2 cellular contexts compared by ENCODE assay signal in the genomic region with DNA sequence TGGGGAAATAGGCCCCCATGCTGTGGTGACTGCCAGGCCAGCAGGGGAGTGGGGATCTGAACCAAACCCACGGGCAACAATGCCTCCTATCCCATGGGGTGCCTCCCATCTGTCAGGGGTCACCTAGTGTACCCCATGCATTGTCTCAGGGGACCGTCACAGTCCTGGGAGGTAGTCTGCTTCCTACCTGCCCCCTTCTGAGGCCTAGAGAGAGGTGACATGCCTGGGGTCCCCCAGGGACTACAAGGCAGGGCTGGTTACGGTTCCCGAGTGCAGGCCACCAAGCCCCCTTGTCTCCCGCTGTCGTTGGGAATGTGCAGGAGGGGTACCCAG.
TF ChIP-seq lines count a peak whose summit lies in the region.

No MANE protein-coding gene starts in this region.

TF ChIP-seq in liver, 16 proteins besides CTCF, POLR2A, EP300 and RAD21:
- no peak for TF ChIP-seq SP1 (IDR thresholded peaks at IDR 0.05)
- no peak for TF ChIP-seq JUND (IDR thresholded peaks at IDR 0.05)
- no peak for TF ChIP-seq TAF1 (conservative IDR thresholded peaks at IDR 0.05)
- no peak for TF ChIP-seq FOXA1 (IDR thresholded peaks at IDR 0.05)
- TF ChIP-seq NR2F2 (IDR thresholded peaks at IDR 0.05), result no peak
- TF ChIP-seq HNF4G (IDR thresholded peaks at IDR 0.05), result no peak
- no peak for TF ChIP-seq FOXA2 (IDR thresholded peaks at IDR 0.05)
- TF ChIP-seq GABPA (IDR thresholded peaks at IDR 0.05 in 1 of 2, conservative IDR thresholded peaks at IDR 0.05 in 1 of 2), result no peak
- TF ChIP-seq, protein P1, sequence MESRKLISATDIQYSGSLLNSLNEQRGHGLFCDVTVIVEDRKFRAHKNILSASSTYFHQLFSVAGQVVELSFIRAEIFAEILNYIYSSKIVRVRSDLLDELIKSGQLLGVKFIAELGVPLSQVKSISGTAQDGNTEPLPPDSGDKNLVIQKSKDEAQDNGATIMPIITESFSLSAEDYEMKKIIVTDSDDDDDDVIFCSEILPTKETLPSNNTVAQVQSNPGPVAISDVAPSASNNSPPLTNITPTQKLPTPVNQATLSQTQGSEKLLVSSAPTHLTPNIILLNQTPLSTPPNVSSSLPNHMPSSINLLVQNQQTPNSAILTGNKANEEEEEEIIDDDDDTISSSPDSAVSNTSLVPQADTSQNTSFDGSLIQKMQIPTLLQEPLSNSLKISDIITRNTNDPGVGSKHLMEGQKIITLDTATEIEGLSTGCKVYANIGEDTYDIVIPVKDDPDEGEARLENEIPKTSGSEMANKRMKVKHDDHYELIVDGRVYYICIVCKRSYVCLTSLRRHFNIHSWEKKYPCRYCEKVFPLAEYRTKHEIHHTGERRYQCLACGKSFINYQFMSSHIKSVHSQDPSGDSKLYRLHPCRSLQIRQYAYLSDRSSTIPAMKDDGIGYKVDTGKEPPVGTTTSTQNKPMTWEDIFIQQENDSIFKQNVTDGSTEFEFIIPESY (IDR thresholded peaks at IDR 0.05), result no peak
- no peak for TF ChIP-seq RXRA (IDR thresholded peaks at IDR 0.05)
- TF ChIP-seq, protein P2, sequence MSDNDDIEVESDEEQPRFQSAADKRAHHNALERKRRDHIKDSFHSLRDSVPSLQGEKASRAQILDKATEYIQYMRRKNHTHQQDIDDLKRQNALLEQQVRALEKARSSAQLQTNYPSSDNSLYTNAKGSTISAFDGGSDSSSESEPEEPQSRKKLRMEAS (IDR thresholded peaks at IDR 0.05), result no peak
- no peak for TF ChIP-seq HNF4A (conservative IDR thresholded peaks at IDR 0.05)
- no peak for TF ChIP-seq EGR1 (IDR thresholded peaks at IDR 0.05; ENCODE audit: low read depth in 2 of 2)
- no peak for TF ChIP-seq YY1 (IDR thresholded peaks at IDR 0.05)

TF ChIP-seq in HepG2, 621 proteins besides CTCF, POLR2A, EP300 and RAD21:
- TF ChIP-seq ZNF180 (CRISPR knock-in tag; IDR thresholded peaks at IDR 0.05; ENCODE audit: borderline replicate concordance, low read depth), result no peak
- TF ChIP-seq, protein P3, sequence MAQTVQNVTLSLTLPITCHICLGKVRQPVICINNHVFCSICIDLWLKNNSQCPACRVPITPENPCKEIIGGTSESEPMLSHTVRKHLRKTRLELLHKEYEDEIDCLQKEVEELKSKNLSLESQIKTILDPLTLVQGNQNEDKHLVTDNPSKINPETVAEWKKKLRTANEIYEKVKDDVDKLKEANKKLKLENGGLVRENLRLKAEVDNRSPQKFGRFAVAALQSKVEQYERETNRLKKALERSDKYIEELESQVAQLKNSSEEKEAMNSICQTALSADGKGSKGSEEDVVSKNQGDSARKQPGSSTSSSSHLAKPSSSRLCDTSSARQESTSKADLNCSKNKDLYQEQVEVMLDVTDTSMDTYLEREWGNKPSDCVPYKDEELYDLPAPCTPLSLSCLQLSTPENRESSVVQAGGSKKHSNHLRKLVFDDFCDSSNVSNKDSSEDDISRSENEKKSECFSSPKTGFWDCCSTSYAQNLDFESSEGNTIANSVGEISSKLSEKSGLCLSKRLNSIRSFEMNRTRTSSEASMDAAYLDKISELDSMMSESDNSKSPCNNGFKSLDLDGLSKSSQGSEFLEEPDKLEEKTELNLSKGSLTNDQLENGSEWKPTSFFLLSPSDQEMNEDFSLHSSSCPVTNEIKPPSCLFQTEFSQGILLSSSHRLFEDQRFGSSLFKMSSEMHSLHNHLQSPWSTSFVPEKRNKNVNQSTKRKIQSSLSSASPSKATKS (CRISPR knock-in tag; IDR thresholded peaks at IDR 0.05), result no peak
- no peak for TF ChIP-seq ZNF263 (CRISPR knock-in tag; IDR thresholded peaks at IDR 0.05)
- TF ChIP-seq ZZZ3 (CRISPR knock-in tag; IDR thresholded peaks at IDR 0.05; ENCODE audit: borderline replicate concordance), result no peak
- no peak for TF ChIP-seq KDM1A (CRISPR knock-in tag; IDR thresholded peaks at IDR 0.05)
- TF ChIP-seq IRX3 (CRISPR knock-in tag; IDR thresholded peaks at IDR 0.05; ENCODE audit: borderline replicate concordance, low read depth), result no peak
- no peak for TF ChIP-seq ZNF644 (CRISPR knock-in tag; IDR thresholded peaks at IDR 0.05; ENCODE audit: low read depth)
- TF ChIP-seq SOX6 (IDR thresholded peaks at IDR 0.05), result no peak
- no peak for TF ChIP-seq SOX6 (CRISPR knock-in tag; IDR thresholded peaks at IDR 0.05)
- no peak for TF ChIP-seq CBX1 (IDR thresholded peaks at IDR 0.05; ENCODE audit: low read depth)
- no peak for TF ChIP-seq POLR2AphosphoS2 (IDR thresholded peaks at IDR 0.05; ENCODE audit: low read depth, low read length)
- TF ChIP-seq, protein P4, sequence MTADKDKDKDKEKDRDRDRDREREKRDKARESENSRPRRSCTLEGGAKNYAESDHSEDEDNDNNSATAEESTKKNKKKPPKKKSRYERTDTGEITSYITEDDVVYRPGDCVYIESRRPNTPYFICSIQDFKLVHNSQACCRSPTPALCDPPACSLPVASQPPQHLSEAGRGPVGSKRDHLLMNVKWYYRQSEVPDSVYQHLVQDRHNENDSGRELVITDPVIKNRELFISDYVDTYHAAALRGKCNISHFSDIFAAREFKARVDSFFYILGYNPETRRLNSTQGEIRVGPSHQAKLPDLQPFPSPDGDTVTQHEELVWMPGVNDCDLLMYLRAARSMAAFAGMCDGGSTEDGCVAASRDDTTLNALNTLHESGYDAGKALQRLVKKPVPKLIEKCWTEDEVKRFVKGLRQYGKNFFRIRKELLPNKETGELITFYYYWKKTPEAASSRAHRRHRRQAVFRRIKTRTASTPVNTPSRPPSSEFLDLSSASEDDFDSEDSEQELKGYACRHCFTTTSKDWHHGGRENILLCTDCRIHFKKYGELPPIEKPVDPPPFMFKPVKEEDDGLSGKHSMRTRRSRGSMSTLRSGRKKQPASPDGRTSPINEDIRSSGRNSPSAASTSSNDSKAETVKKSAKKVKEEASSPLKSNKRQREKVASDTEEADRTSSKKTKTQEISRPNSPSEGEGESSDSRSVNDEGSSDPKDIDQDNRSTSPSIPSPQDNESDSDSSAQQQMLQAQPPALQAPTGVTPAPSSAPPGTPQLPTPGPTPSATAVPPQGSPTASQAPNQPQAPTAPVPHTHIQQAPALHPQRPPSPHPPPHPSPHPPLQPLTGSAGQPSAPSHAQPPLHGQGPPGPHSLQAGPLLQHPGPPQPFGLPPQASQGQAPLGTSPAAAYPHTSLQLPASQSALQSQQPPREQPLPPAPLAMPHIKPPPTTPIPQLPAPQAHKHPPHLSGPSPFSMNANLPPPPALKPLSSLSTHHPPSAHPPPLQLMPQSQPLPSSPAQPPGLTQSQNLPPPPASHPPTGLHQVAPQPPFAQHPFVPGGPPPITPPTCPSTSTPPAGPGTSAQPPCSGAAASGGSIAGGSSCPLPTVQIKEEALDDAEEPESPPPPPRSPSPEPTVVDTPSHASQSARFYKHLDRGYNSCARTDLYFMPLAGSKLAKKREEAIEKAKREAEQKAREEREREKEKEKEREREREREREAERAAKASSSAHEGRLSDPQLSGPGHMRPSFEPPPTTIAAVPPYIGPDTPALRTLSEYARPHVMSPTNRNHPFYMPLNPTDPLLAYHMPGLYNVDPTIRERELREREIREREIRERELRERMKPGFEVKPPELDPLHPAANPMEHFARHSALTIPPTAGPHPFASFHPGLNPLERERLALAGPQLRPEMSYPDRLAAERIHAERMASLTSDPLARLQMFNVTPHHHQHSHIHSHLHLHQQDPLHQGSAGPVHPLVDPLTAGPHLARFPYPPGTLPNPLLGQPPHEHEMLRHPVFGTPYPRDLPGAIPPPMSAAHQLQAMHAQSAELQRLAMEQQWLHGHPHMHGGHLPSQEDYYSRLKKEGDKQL (CRISPR knock-in tag; IDR thresholded peaks at IDR 0.05; ENCODE audit: low read depth), result no peak
- no peak for TF ChIP-seq SALL1 (CRISPR knock-in tag; IDR thresholded peaks at IDR 0.05)
- no peak for TF ChIP-seq MTF1 (CRISPR knock-in tag; IDR thresholded peaks at IDR 0.05)
- TF ChIP-seq, protein P5, sequence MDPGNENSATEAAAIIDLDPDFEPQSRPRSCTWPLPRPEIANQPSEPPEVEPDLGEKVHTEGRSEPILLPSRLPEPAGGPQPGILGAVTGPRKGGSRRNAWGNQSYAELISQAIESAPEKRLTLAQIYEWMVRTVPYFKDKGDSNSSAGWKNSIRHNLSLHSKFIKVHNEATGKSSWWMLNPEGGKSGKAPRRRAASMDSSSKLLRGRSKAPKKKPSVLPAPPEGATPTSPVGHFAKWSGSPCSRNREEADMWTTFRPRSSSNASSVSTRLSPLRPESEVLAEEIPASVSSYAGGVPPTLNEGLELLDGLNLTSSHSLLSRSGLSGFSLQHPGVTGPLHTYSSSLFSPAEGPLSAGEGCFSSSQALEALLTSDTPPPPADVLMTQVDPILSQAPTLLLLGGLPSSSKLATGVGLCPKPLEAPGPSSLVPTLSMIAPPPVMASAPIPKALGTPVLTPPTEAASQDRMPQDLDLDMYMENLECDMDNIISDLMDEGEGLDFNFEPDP (CRISPR knock-in tag; conservative IDR thresholded peaks at IDR 0.05), result no peak
- no peak for TF ChIP-seq ZNF256 (CRISPR knock-in tag; conservative IDR thresholded peaks at IDR 0.05)
- TF ChIP-seq, protein P6, sequence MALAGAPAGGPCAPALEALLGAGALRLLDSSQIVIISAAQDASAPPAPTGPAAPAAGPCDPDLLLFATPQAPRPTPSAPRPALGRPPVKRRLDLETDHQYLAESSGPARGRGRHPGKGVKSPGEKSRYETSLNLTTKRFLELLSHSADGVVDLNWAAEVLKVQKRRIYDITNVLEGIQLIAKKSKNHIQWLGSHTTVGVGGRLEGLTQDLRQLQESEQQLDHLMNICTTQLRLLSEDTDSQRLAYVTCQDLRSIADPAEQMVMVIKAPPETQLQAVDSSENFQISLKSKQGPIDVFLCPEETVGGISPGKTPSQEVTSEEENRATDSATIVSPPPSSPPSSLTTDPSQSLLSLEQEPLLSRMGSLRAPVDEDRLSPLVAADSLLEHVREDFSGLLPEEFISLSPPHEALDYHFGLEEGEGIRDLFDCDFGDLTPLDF (CRISPR knock-in tag; IDR thresholded peaks at IDR 0.05), result no peak
- TF ChIP-seq SP1 (IDR thresholded peaks at IDR 0.05), result no peak
- no peak for TF ChIP-seq SP1 (CRISPR knock-in tag; IDR thresholded peaks at IDR 0.05)
- no peak for TF ChIP-seq GATAD2A (CRISPR knock-in tag; IDR thresholded peaks at IDR 0.05)
TF ChIP-seq in HepG2: peak in this region for 0.
